1 cellular context compared by ENCODE assay signal in the genomic region with DNA sequence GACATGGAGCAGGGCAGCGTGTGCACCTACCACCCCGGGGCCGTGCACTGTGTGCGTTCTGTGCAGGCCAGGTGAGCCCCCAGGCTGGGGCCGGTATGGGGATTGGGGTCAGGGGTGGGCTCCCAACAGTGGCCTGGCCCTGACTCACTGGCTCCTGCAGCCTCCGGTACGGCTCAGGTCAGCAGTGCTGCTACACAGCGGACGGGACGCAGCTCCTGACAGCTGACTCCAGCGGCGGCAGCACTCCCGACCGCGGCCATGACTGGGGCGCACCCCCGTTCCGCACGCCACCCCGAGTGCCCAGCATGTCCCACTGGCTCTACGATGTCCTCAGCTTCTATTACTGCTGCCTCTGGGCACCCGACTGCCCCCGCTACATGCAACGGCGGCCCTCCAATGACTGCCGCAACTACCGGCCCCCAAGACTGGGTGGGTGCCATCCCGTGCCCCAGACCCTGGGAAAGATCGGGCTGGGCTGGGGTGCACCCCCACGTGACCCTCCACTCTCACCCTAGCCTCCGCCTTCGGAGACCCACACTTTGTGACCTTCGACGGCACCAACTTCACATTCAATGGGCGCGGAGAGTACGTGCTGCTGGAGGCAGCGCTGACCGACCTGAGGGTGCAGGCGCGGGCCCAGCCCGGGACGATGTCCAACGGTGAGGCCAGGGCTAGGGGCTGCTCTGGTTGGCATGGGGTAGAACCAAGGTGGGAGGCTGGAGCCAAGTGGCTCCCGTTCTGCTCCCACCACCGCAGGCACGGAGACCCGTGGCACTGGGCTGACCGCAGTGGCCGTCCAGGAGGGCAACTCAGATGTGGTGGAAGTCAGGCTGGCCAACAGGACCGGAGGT.
TF ChIP-seq lines count a peak whose summit lies in the region.

No MANE protein-coding gene starts in this region.

TF ChIP-seq in H1, 55 proteins besides CTCF, POLR2A, EP300 and RAD21:
- TF ChIP-seq, protein P1, sequence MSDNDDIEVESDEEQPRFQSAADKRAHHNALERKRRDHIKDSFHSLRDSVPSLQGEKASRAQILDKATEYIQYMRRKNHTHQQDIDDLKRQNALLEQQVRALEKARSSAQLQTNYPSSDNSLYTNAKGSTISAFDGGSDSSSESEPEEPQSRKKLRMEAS (IDR thresholded peaks at IDR 0.05) = no peak
- TF ChIP-seq CTBP2 (IDR thresholded peaks at IDR 0.05; ENCODE audit: borderline replicate concordance, insufficient read depth, insufficient read length, low read length) = no peak
